In genomic region chr2:46389417-46389916, GRCh38 we compare ENCODE assay signal across 1 cellular context.
TF ChIP-seq lines count a peak whose summit lies in the region.

No MANE protein-coding gene starts in this region.

TF ChIP-seq in liver, 16 proteins besides CTCF, POLR2A, EP300 and RAD21 (continued from another document):
- TF ChIP-seq REST (IDR thresholded peaks at IDR 0.05): no peak
- TF ChIP-seq ATF3 (IDR thresholded peaks at IDR 0.05): no peak
- no peak for TF ChIP-seq HNF4G (IDR thresholded peaks at IDR 0.05)
- TF ChIP-seq EGR1 (IDR thresholded peaks at IDR 0.05; ENCODE audit: low read depth in 2 of 2): no peak
- no peak for TF ChIP-seq FOXA2 (IDR thresholded peaks at IDR 0.05)
- no peak for TF ChIP-seq FOXA1 (IDR thresholded peaks at IDR 0.05)
- TF ChIP-seq HNF4A (conservative IDR thresholded peaks at IDR 0.05): no peak
TF ChIP-seq in liver: peak in this region for 0.
